ENCODE assay signal across 14 cellular contexts in the genomic region with DNA sequence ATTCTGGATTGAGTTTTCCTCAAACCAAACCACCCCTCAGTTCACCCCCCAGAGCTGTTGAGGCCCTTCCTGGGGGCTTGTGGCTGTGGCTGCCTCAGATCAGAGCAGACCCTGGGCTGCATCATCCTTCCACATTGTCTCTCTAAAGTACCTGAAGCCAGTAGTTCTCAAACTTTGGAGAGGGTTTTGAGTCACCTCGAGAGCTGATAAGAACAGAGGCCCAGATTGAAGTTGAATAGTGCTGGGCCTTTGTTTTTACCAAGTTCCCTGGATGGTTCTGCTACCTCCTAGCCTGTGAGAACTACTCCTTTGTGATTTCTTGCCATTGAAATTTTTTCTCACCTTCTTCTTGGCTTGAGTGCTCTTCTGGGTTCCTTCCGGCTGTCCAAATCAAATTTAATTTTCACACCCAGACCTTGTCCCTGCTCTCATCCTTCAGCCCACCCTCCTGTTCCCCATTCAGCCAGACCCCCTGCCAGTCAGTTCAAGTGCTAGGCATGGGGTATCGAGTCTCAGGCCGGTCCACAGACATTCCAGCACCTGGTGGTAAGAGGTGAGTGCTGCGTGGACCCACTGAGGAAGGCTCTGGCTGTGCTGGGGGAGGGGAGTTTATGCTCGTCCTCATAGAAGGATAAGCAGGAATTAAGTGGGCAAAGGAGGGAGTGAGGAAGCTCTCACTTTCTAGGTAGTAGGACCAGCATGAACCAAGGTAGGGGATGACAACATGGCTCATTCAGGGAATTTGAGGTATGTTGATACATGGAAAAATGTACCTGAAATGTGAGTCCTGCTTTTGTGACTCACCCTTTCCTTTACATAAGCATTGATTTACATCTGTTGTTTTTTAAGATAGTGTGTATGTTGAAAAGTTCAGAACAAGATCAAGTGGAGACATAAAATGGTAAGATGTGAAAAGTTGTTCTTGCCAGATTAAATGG.
DNase-seq lines count a peak whose midpoint lies in the region; TF ChIP-seq lines count a peak whose summit lies in the region.
"Had no signal": no experiment of that assay in that cellular context is flagged by ENCODE, and none has a peak within 500 bp of the region (broad histone marks: within the 10 kb centered on the region; RNA-seq: fewer than 3 reads in every experiment).

No MANE protein-coding gene starts in this region.

- no peaks in the 10 kb centered on the region for H3K36me3 ChIP-seq in iPS-20b (ENCODE audit: insufficient read depth, low read depth, low read length)
- H3K36me3 ChIP-seq: adrenal gland, BLaER1, pancreas, upper lobe of right lung had no signal

- no peaks in the 10 kb centered on the region for H3K9me3 ChIP-seq in iPS-20b (ENCODE audit: insufficient read depth, low read depth, low read length)
- H3K9me3 ChIP-seq: adrenal gland, BLaER1, pancreas, upper lobe of right lung had no signal

- H3K9ac ChIP-seq in iPS-20b (ENCODE audit: low read depth, low read length) = peak overlapping the region; percentile 27; the same call in 1 of the 2 replicates
- H3K9ac ChIP-seq: BLaER1 had no signal

- H3K27me3 Mint-ChIP-seq in activated naive CD4-positive, alpha-beta T cell treated with anti-CD3 and anti-CD28 coated beads, Interleukin-2, amount 50 U/mL, for 24 hours = no peaks in the 10 kb centered on the region
- H3K27me3 Mint-ChIP-seq in activated T-helper 1 cell treated with anti-CD3 and anti-CD28 coated beads, Interleukin-12 subunit alpha, Interleukin-12 subunit beta, Interleukin-2, Interleukin-4 antibody, amounts not matched to agents 30 ng/mL and 10 ng/mL and 1 ng/mL, durations not matched to agents 14 hours and 24 hours and 36 hours (ENCODE audit: insufficient read depth) = no peaks in the 10 kb centered on the region
- H3K27me3 Mint-ChIP-seq in type B pancreatic cell = peaks cover 2% of the 10 kb centered on the region

- H3K27ac ChIP-seq in iPS-20b (ENCODE audit: low read length) = no peak overlapping the region
- no peak overlapping the region for H3K27ac ChIP-seq in coronary artery
- H3K27ac ChIP-seq: adrenal gland, BLaER1, upper lobe of right lung had no signal

- H3K4me3 ChIP-seq in iPS-20b (ENCODE audit: low read length) = peak overlapping the region; percentile 29; the same call in 1 of the 2 replicates
- H3K4me3 ChIP-seq in coronary artery = no peak overlapping the region
- H3K4me3 ChIP-seq: adrenal gland, BLaER1, pancreas, upper lobe of right lung had no signal

- H3K27me3 ChIP-seq in iPS-20b (ENCODE audit: insufficient read depth, low read length) = no peaks in the 10 kb centered on the region
- H3K27me3 ChIP-seq: adrenal gland, BLaER1, pancreas, upper lobe of right lung had no signal

- DNase-seq in activated naive CD4-positive, alpha-beta T cell treated with anti-CD3 and anti-CD28 coated beads, Interleukin-2, amount 50 U/mL, for 16 hours = no peak
- no peak for DNase-seq in activated T-helper 1 cell treated with anti-CD3 and anti-CD28 coated beads, Interleukin-12 subunit alpha, Interleukin-12 subunit beta, Interleukin-2, Interleukin-4 antibody, amounts not matched to agents 30 ng/mL and 10 ng/mL and 1 ng/mL, durations not matched to agents 14 hours and 24 hours and 36 hours (ENCODE audit: low spot score)
- DNase-seq in type B pancreatic cell (ENCODE audit: extremely low spot score, unreplicated experiment) = no peak
- DNase-seq in SHP77 (lab: John Stamatoyannopoulos, UW) = no peak
- no peak for DNase-seq in NCI-H2081 (lab: John Stamatoyannopoulos, UW)
- DNase-seq in coronary artery (ENCODE audit: low spot score) = no peak
- DNase-seq: erythroblast, NCI-H1105, pancreas, upper lobe of right lung had no signal

- H3K4me3 Mint-ChIP-seq in activated naive CD4-positive, alpha-beta T cell treated with anti-CD3 and anti-CD28 coated beads, Interleukin-2, amount 50 U/mL, for 24 hours = no peak overlapping the region
- peak overlapping the region; percentile 55 for H3K4me3 Mint-ChIP-seq in activated T-helper 1 cell treated with anti-CD3 and anti-CD28 coated beads, Interleukin-12 subunit alpha, Interleukin-12 subunit beta, Interleukin-2, Interleukin-4 antibody, amounts not matched to agents 30 ng/mL and 10 ng/mL and 1 ng/mL, durations not matched to agents 14 hours and 24 hours and 36 hours
- H3K4me3 Mint-ChIP-seq in type B pancreatic cell = peak overlapping the region; percentile 41

- intact Hi-C loops in activated T-helper 1 cell treated with anti-CD3 and anti-CD28 coated beads, Interleukin-12 subunit alpha, Interleukin-12 subunit beta, Interleukin-2, Interleukin-4 antibody, amounts not matched to agents 30 ng/mL and 10 ng/mL and 1 ng/mL, durations not matched to agents 14 hours and 24 hours and 36 hours (cut with micrococcal nuclease) = loop anchor here (1.0 to 2.0 kb wide), 4 partner anchors 10 to 42 kb away; no protein-coding TSS in a partner anchor

- no peaks in the 10 kb centered on the region for H3K9me3 Mint-ChIP-seq in activated naive CD4-positive, alpha-beta T cell treated with anti-CD3 and anti-CD28 coated beads, Interleukin-2, amount 50 U/mL, for 24 hours
- H3K9me3 Mint-ChIP-seq in activated T-helper 1 cell treated with anti-CD3 and anti-CD28 coated beads, Interleukin-12 subunit alpha, Interleukin-12 subunit beta, Interleukin-2, Interleukin-4 antibody, amounts not matched to agents 30 ng/mL and 10 ng/mL and 1 ng/mL, durations not matched to agents 14 hours and 24 hours and 36 hours = no peaks in the 10 kb centered on the region
- H3K9me3 Mint-ChIP-seq in type B pancreatic cell = no peaks in the 10 kb centered on the region

- H3K4me1 Mint-ChIP-seq in activated naive CD4-positive, alpha-beta T cell treated with anti-CD3 and anti-CD28 coated beads, Interleukin-2, amount 50 U/mL, for 24 hours = peaks cover 75% of the 10 kb centered on the region
- H3K4me1 Mint-ChIP-seq in activated T-helper 1 cell treated with anti-CD3 and anti-CD28 coated beads, Interleukin-12 subunit alpha, Interleukin-12 subunit beta, Interleukin-2, Interleukin-4 antibody, amounts not matched to agents 30 ng/mL and 10 ng/mL and 1 ng/mL, durations not matched to agents 14 hours and 24 hours and 36 hours (ENCODE audit: low read depth) = peaks cover 70% of the 10 kb centered on the region
- H3K4me1 Mint-ChIP-seq in type B pancreatic cell (ENCODE audit: unreplicated experiment) = peaks cover 44% of the 10 kb centered on the region

- peaks cover 3% of the 10 kb centered on the region for H3K36me3 Mint-ChIP-seq in activated naive CD4-positive, alpha-beta T cell treated with anti-CD3 and anti-CD28 coated beads, Interleukin-2, amount 50 U/mL, for 24 hours
- peaks cover 23% of the 10 kb centered on the region for H3K36me3 Mint-ChIP-seq in activated T-helper 1 cell treated with anti-CD3 and anti-CD28 coated beads, Interleukin-12 subunit alpha, Interleukin-12 subunit beta, Interleukin-2, Interleukin-4 antibody, amounts not matched to agents 30 ng/mL and 10 ng/mL and 1 ng/mL, durations not matched to agents 14 hours and 24 hours and 36 hours (ENCODE audit: low read depth)
- H3K36me3 Mint-ChIP-seq in type B pancreatic cell = no peaks in the 10 kb centered on the region

- H3K27ac Mint-ChIP-seq in activated naive CD4-positive, alpha-beta T cell treated with anti-CD3 and anti-CD28 coated beads, Interleukin-2, amount 50 U/mL, for 24 hours = peak overlapping the region; percentile 85
- peak overlapping the region; percentile 87 for H3K27ac Mint-ChIP-seq in activated T-helper 1 cell treated with anti-CD3 and anti-CD28 coated beads, Interleukin-12 subunit alpha, Interleukin-12 subunit beta, Interleukin-2, Interleukin-4 antibody, amounts not matched to agents 30 ng/mL and 10 ng/mL and 1 ng/mL, durations not matched to agents 14 hours and 24 hours and 36 hours
- H3K27ac Mint-ChIP-seq in type B pancreatic cell = peak overlapping the region; percentile 67

- peak; percentile 27 for TF ChIP-seq CTCF in type B pancreatic cell (conservative IDR thresholded peaks at IDR 0.05)
- no peak for TF ChIP-seq CTCF in coronary artery (IDR thresholded peaks at IDR 0.05)

- H3K4me1 ChIP-seq in iPS-20b (ENCODE audit: insufficient read depth, low read length) = peaks cover 20% of the 10 kb centered on the region
